Comparison of ENCODE assay signal across 23 cellular contexts in genomic region chr3:61057491-61057890, GRCh38.
"Had no signal": no experiment of that assay in that cellular context is flagged by ENCODE, and none has a peak within 500 bp of the region (broad histone marks: within the 10 kb centered on the region; RNA-seq: fewer than 3 reads in every experiment).

No MANE protein-coding gene starts in this region.

- H3K4me2 ChIP-seq: hepatocyte, smooth muscle cell had no signal

- H3K9me3 ChIP-seq: adrenal gland, ascending aorta, sigmoid colon, stomach, suprapubic skin, tibial nerve had no signal

- H3K27me3 ChIP-seq: adrenal gland, ascending aorta, foreskin keratinocyte, hepatocyte, sigmoid colon, stomach, suprapubic skin, tibial nerve had no signal

- H3K79me2 ChIP-seq: hepatocyte had no signal

- H3K27ac ChIP-seq: adrenal gland, ascending aorta, foreskin keratinocyte, hepatocyte, sigmoid colon, stomach, suprapubic skin, tibial nerve, WERI-Rb-1 had no signal

- DNase-seq: activated CD4-positive, alpha-beta T cell treated with anti-CD3 and anti-CD28 coated beads, Interleukin-2, amount 10 ng/mL, durations not matched to agents 7 days and 5 days; activated CD4-positive, CD25-positive, alpha-beta regulatory T cell treated with anti-CD3 and anti-CD28 coated beads, Interleukin-2, amount 50 U/mL, for 72 hours; activated CD8-positive, alpha-beta memory T cell treated with anti-CD3 and anti-CD28 coated beads, Interleukin-2, amount 10 ng/mL, durations not matched to agents 7 days and 5 days; activated CD8-positive, alpha-beta T cell treated with anti-CD3 and anti-CD28 coated beads for 36 hours; activated gamma-delta T cell treated with Interleukin-2 at 50 U/mL for 16 hours; adrenal gland; central memory CD4-positive, alpha-beta T cell; dermis blood vessel endothelial cell; effector CD8-positive, alpha-beta T cell; foreskin keratinocyte; immature natural killer cell; left cardiac atrium; nucleus accumbens; posterior cingulate gyrus; sigmoid colon; stimulated activated CD4-positive, alpha-beta T cell treated with anti-CD3 and anti-CD28 coated beads, Interleukin-15, amount 100 ng/mL, for 24 hours; stomach; WERI-Rb-1 had no signal

- H2AFZ ChIP-seq: hepatocyte had no signal

- H3K36me3 ChIP-seq: adrenal gland, ascending aorta, sigmoid colon, stomach, suprapubic skin, tibial nerve, WERI-Rb-1 had no signal

- H3K4me1 ChIP-seq: adrenal gland, ascending aorta, foreskin keratinocyte, sigmoid colon, stomach, tibial nerve had no signal

- H3K4me3 ChIP-seq: adrenal gland, ascending aorta, hepatocyte, sigmoid colon, smooth muscle cell, stomach, suprapubic skin, tibial nerve had no signal
